ENCODE assay signal across 23 cellular contexts in the genomic region with DNA sequence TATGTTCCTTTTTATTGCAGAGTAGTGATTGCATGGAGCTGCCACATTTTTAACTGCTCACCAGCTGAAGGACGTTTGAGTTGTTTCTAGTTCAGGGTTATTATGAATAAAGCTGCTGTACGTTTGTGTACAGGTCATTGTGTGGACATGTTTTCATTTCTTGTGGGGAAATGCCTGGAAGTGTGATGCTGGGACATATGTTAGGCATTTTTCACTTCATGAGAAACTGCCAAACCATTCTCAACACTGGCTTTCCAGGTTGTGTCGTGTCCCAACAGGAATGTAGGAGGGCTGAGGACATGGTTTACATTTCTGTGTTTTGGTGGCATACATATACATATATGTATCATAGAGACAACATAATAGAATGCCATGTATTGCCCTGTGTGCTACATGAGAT.
"Had no signal": no experiment of that assay in that cellular context is flagged by ENCODE, and none has a peak within 500 bp of the region (broad histone marks: within the 10 kb centered on the region; RNA-seq: fewer than 3 reads in every experiment).

No MANE protein-coding gene starts in this region.

- H3K4me3 Mint-ChIP-seq: activated CD8-positive, alpha-beta T cell treated with anti-CD3 and anti-CD28 coated beads for 36 hours; activated naive CD8-positive, alpha-beta T cell treated with anti-CD3 and anti-CD28 coated beads, Interleukin-2, amount 10 ng/mL, durations not matched to agents 7 days and 5 days; activated T-cell treated with anti-CD3 and anti-CD28 coated beads, Interleukin-2, amount 50 U/mL, for 72 hours; T-helper 1 cell treated with Interleukin-12 subunit alpha and Interleukin-12 subunit beta and Interleukin-4 antibody, amounts not matched to agents 30 μg/mL and 1 μg/mL, for 36 hours had no signal

- H3K27me3 Mint-ChIP-seq: activated CD8-positive, alpha-beta T cell treated with anti-CD3 and anti-CD28 coated beads for 36 hours had no signal

- H3K4me1 ChIP-seq: SJSA1 had no signal

- H3K27me3 ChIP-seq: adrenal gland, Peyer's patch, SJSA1 had no signal

- H3K9me3 ChIP-seq: adrenal gland, SJSA1 had no signal

- H3K9me3 Mint-ChIP-seq: activated CD8-positive, alpha-beta T cell treated with anti-CD3 and anti-CD28 coated beads for 36 hours; activated naive CD8-positive, alpha-beta T cell treated with anti-CD3 and anti-CD28 coated beads, Interleukin-2, amount 10 ng/mL, durations not matched to agents 7 days and 5 days; activated T-cell treated with anti-CD3 and anti-CD28 coated beads, Interleukin-2, amount 50 U/mL, for 72 hours; T-helper 1 cell treated with Interleukin-12 subunit alpha and Interleukin-12 subunit beta and Interleukin-4 antibody, amounts not matched to agents 30 μg/mL and 1 μg/mL, for 36 hours had no signal

- H3K27ac ChIP-seq: adrenal gland, Peyer's patch, RWPE1, SJSA1 had no signal

- H3K36me3 Mint-ChIP-seq: activated naive CD8-positive, alpha-beta T cell treated with anti-CD3 and anti-CD28 coated beads, Interleukin-2, amount 10 ng/mL, durations not matched to agents 7 days and 5 days had no signal

- H3K27ac Mint-ChIP-seq: activated CD8-positive, alpha-beta T cell treated with anti-CD3 and anti-CD28 coated beads for 36 hours; activated naive CD8-positive, alpha-beta T cell treated with anti-CD3 and anti-CD28 coated beads, Interleukin-2, amount 10 ng/mL, durations not matched to agents 7 days and 5 days; activated T-cell treated with anti-CD3 and anti-CD28 coated beads, Interleukin-2, amount 50 U/mL, for 72 hours; T-helper 1 cell treated with Interleukin-12 subunit alpha and Interleukin-12 subunit beta and Interleukin-4 antibody, amounts not matched to agents 30 μg/mL and 1 μg/mL, for 36 hours had no signal

- DNase-seq: activated CD4-positive, alpha-beta T cell treated with anti-CD3 and anti-CD28 coated beads for 4 hours; activated CD8-positive, alpha-beta memory T cell treated with anti-CD3 and anti-CD28 coated beads, Interleukin-2, amount 50 U/mL, for 4 hours; activated CD8-positive, alpha-beta T cell treated with anti-CD3 and anti-CD28 coated beads for 36 hours; activated naive CD4-positive, alpha-beta T cell treated with anti-CD3 and anti-CD28 coated beads, Interleukin-2, amount 50 U/mL, for 16 hours; activated naive CD8-positive, alpha-beta T cell treated with anti-CD3 and anti-CD28 coated beads, Interleukin-2, amount 10 ng/mL, durations not matched to agents 7 days and 5 days; activated T-cell treated with anti-CD3 and anti-CD28 coated beads, Interleukin-2, amount 50 U/mL, for 72 hours; adrenal gland; anterior cingulate cortex; Karpas-422; NCI-H1105 treated with DMSO at 0.1 percent for 48 hours; NCI-H1436 treated with DMSO at 0.1 percent for 48 hours; NCI-H187; NCI-H2081; NCI-H524; Peyer's patch; Right ventricle myocardium superior; SW 1271 had no signal

- H3K4me1 Mint-ChIP-seq: activated naive CD8-positive, alpha-beta T cell treated with anti-CD3 and anti-CD28 coated beads, Interleukin-2, amount 10 ng/mL, durations not matched to agents 7 days and 5 days had no signal

- H3K4me3 ChIP-seq: adrenal gland, K562, Peyer's patch, SJSA1 had no signal

- H3K36me3 ChIP-seq: adrenal gland, Peyer's patch, SJSA1 had no signal

- FAIRE-seq: K562 had no signal

- ATAC-seq: activated CD4-positive, CD25-positive, alpha-beta regulatory T cell treated with anti-CD3 and anti-CD28 coated beads, Interleukin-2, amount 50 U/mL, for 24 hours; activated CD8-positive, alpha-beta T cell treated with anti-CD3 and anti-CD28 coated beads for 36 hours; activated T-cell treated with anti-CD3 and anti-CD28 coated beads, Interleukin-2, amount 50 U/mL, for 72 hours; K562; SK-N-SH treated with all-trans-retinoic acid at 6 μM for 48 hours had no signal
